17 cellular contexts compared by ENCODE assay signal in genomic region chr10:78236416-78237015, GRCh38.
"Had no signal": no experiment of that assay in that cellular context is flagged by ENCODE, and none has a peak within 500 bp of the region (broad histone marks: within the 10 kb centered on the region; RNA-seq: fewer than 3 reads in every experiment).

No MANE protein-coding gene starts in this region.

- H3K4me3 ChIP-seq: cardiac muscle cell, dorsolateral prefrontal cortex, lung, tibial artery had no signal

- H3K27ac ChIP-seq: cardiac muscle cell, dorsolateral prefrontal cortex, tibial artery had no signal

- ATAC-seq: left cardiac atrium; stimulated activated memory B cell treated with anti-CD40 and anti-IgM and Interleukin-4, amounts not matched to agents 10 μg/mL and 1 μg/mL and 100 μg/mL, for 72 hours; WTC11 had no signal

- H3K4me1 ChIP-seq: tibial artery had no signal

- H3K27me3 ChIP-seq: cardiac muscle cell, dorsolateral prefrontal cortex, tibial artery had no signal

- H3K36me3 ChIP-seq: cardiac muscle cell, tibial artery had no signal

- H3K9me3 ChIP-seq: tibial artery had no signal

- DNase-seq: activated CD4-positive, alpha-beta memory T cell treated with anti-CD3 and anti-CD28 coated beads, Interleukin-2, amount 10 ng/mL, durations not matched to agents 7 days and 5 days; activated CD4-positive, alpha-beta T cell treated with anti-CD3 and anti-CD28 coated beads for 4 hours; activated naive CD4-positive, alpha-beta T cell treated with anti-CD3 and anti-CD28 coated beads, Interleukin-2, amount 50 U/mL, for 16 hours; activated T-cell treated with anti-CD3 and anti-CD28 coated beads, Interleukin-2, amount 50 U/mL, for 24 hours; dorsolateral prefrontal cortex; endodermal cell; head of caudate nucleus; left cardiac atrium; midbrain; nucleus accumbens; posterior cingulate gyrus; stimulated activated CD4-positive, alpha-beta T cell treated with anti-CD3 and anti-CD28 coated beads, Interleukin-2, amount 100 ng/mL, for 48 hours; tibial artery had no signal
